8 cellular contexts compared by ENCODE assay signal in the genomic region with DNA sequence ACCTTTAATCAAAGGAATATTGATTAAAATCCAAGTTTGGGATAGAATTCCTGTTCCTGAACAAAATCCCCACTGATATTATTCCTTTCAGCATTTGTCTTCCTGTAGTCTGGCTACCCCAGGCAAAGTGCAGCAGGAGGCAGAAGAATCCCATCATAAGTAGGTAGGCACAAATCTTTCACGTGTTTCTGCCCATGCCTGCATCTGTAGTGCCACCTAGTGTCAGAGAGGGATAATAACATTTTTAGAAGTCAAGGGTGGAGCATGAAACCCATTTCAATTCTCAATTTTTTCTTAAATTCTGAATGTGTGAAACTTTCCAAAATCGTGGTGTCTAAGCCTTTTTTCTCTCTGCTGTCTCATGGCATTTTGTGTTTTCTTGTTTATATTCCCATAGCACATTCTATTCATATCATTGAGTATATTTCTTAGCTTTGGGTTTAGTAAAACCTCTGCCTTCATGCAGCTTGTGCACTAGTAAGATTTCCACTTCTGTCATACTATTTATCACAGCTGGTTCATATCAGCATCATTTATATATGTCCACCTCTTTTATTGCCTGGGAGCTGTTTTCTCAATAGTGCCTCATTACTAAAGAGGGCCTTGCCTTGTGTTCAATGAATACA. TPM values are rescaled to one million over a fixed set of nuclear protein-coding genes. Genes with fewer than 3 reads are reported as not detected.
DNase-seq lines count a peak whose midpoint lies in the region; ATAC-seq and TF ChIP-seq lines count a peak whose summit lies in the region.

No MANE protein-coding gene starts in this region.

- H3K4me3 ChIP-seq in naive thymus-derived CD4-positive, alpha-beta T cell (ENCODE audit: low read length): no peak overlapping the region

- POLR2A ChIA-PET in WTC11 (lab: Charles Lee): no interaction called here
- POLR2A ChIA-PET in naive thymus-derived CD4-positive, alpha-beta T cell (lab: Charles Lee): no interaction called here

- H3K27me3 Mint-ChIP-seq in WTC11 (ENCODE audit: low read depth): no peaks in the 10 kb centered on the region
- peaks cover 2 to 11% (median 5%) of the 10 kb centered on the region in 5 donors for H3K27me3 Mint-ChIP-seq in naive thymus-derived CD4-positive, alpha-beta T cell

- no peaks in the 10 kb centered on the region for H3K36me3 Mint-ChIP-seq in WTC11
- H3K36me3 Mint-ChIP-seq in naive thymus-derived CD4-positive, alpha-beta T cell: no peaks in the 10 kb centered on the region

- CTCF ChIA-PET in WTC11 (lab: Charles Lee): interaction anchor here (0.5 to 1.3 kb wide), 7 partner anchors 11 to 375 kb away, joined by 3 to 7 read pairs (median 4); a partner anchor contains a TSS
- CTCF ChIA-PET in naive thymus-derived CD4-positive, alpha-beta T cell (lab: Charles Lee): interaction anchor here (0.7 to 1.8 kb wide), 6 partner anchors 10 to 545 kb away, joined by 3 to 12 read pairs (median 3); no protein-coding TSS in a partner anchor

- no peak for TF ChIP-seq POLR2A in erythroblast (IDR thresholded peaks at IDR 0.05; ENCODE audit: low read length)

- peak; percentile 64 for TF ChIP-seq CTCF in WTC11 (IDR thresholded peaks at IDR 0.05)

- no peak overlapping the region for H3K27ac ChIP-seq in naive thymus-derived CD4-positive, alpha-beta T cell (ENCODE audit: low read depth, low read length)

- ATAC-seq in GM18909 (IDR thresholded peaks at IDR 0.05; ENCODE audit: poor library complexity, unreplicated experiment): peak; percentile 83
- ATAC-seq in HG03175 (IDR thresholded peaks at IDR 0.05; ENCODE audit: unreplicated experiment): peak; percentile 84
- ATAC-seq in WTC11: peak; percentile 80
- ATAC-seq in naive thymus-derived CD4-positive, alpha-beta T cell: peak; percentile 79

- no peaks in the 10 kb centered on the region for H3K36me3 ChIP-seq in naive thymus-derived CD4-positive, alpha-beta T cell (ENCODE audit: control insufficient read depth in 2 of 3, insufficient read depth in 3 of 3, low read length in 3 of 3)

- DNase-seq in COLO829 (ENCODE audit: low spot score): peak; percentile 61
- DNase-seq in NCI-H2196 (lab: John Stamatoyannopoulos, UW; ENCODE audit: unreplicated experiment): peak; percentile 1
- DNase-seq in WTC11 (ENCODE audit: low spot score): no peak
- DNase-seq in erythroblast (lab: John Stamatoyannopoulos, UW): peak; percentile 61 to 75
- DNase-seq in naive thymus-derived CD4-positive, alpha-beta T cell: peak in 7 of 9 donors; percentile 28 to 65 (median 56)
- DNase-seq in OCI-M2 (lab: John Stamatoyannopoulos, UW; ENCODE audit: unreplicated experiment): no peak

- H3K4me1 Mint-ChIP-seq in WTC11: no peaks in the 10 kb centered on the region
- no peaks in the 10 kb centered on the region for H3K4me1 Mint-ChIP-seq in naive thymus-derived CD4-positive, alpha-beta T cell

- H3K9me3 ChIP-seq in naive thymus-derived CD4-positive, alpha-beta T cell (ENCODE audit: control insufficient read depth in 2 of 3, low read length in 3 of 3): no peaks in the 10 kb centered on the region

- H3K27me3 ChIP-seq in naive thymus-derived CD4-positive, alpha-beta T cell (ENCODE audit: control insufficient read depth in 2 of 2, insufficient read depth in 2 of 2, low read length in 2 of 2): no peaks in the 10 kb centered on the region

- no peaks in the 10 kb centered on the region for H3K4me1 ChIP-seq in naive thymus-derived CD4-positive, alpha-beta T cell (ENCODE audit: control insufficient read depth in 2 of 2, insufficient read depth in 2 of 2, low read length in 2 of 2)

- intact Hi-C loops in naive thymus-derived CD4-positive, alpha-beta T cell (cut with micrococcal nuclease): loop anchor here (1.0 to 2.0 kb wide), 11 partner anchors 42 to 1030 kb away; a partner anchor contains a TSS

- H3K4me3 Mint-ChIP-seq in WTC11: no peak overlapping the region
- no peak overlapping the region for H3K4me3 Mint-ChIP-seq in naive thymus-derived CD4-positive, alpha-beta T cell

- no peaks in the 10 kb centered on the region for H3K9me3 Mint-ChIP-seq in WTC11
- peaks cover 0 to 3% (median 0%) of the 10 kb centered on the region in 11 donors for H3K9me3 Mint-ChIP-seq in naive thymus-derived CD4-positive, alpha-beta T cell

- no peak overlapping the region for H3K27ac Mint-ChIP-seq in WTC11
- no peak overlapping the region for H3K27ac Mint-ChIP-seq in naive thymus-derived CD4-positive, alpha-beta T cell

TF ChIP-seq in WTC11, 78 proteins besides CTCF, POLR2A, EP300 and RAD21 (continues in another document):
- TF ChIP-seq, protein P1, sequence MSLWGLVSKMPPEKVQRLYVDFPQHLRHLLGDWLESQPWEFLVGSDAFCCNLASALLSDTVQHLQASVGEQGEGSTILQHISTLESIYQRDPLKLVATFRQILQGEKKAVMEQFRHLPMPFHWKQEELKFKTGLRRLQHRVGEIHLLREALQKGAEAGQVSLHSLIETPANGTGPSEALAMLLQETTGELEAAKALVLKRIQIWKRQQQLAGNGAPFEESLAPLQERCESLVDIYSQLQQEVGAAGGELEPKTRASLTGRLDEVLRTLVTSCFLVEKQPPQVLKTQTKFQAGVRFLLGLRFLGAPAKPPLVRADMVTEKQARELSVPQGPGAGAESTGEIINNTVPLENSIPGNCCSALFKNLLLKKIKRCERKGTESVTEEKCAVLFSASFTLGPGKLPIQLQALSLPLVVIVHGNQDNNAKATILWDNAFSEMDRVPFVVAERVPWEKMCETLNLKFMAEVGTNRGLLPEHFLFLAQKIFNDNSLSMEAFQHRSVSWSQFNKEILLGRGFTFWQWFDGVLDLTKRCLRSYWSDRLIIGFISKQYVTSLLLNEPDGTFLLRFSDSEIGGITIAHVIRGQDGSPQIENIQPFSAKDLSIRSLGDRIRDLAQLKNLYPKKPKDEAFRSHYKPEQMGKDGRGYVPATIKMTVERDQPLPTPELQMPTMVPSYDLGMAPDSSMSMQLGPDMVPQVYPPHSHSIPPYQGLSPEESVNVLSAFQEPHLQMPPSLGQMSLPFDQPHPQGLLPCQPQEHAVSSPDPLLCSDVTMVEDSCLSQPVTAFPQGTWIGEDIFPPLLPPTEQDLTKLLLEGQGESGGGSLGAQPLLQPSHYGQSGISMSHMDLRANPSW (CRISPR knock-in tag; conservative IDR thresholded peaks at IDR 0.05; ENCODE audit: low read depth): no peak
- TF ChIP-seq, protein P2, sequence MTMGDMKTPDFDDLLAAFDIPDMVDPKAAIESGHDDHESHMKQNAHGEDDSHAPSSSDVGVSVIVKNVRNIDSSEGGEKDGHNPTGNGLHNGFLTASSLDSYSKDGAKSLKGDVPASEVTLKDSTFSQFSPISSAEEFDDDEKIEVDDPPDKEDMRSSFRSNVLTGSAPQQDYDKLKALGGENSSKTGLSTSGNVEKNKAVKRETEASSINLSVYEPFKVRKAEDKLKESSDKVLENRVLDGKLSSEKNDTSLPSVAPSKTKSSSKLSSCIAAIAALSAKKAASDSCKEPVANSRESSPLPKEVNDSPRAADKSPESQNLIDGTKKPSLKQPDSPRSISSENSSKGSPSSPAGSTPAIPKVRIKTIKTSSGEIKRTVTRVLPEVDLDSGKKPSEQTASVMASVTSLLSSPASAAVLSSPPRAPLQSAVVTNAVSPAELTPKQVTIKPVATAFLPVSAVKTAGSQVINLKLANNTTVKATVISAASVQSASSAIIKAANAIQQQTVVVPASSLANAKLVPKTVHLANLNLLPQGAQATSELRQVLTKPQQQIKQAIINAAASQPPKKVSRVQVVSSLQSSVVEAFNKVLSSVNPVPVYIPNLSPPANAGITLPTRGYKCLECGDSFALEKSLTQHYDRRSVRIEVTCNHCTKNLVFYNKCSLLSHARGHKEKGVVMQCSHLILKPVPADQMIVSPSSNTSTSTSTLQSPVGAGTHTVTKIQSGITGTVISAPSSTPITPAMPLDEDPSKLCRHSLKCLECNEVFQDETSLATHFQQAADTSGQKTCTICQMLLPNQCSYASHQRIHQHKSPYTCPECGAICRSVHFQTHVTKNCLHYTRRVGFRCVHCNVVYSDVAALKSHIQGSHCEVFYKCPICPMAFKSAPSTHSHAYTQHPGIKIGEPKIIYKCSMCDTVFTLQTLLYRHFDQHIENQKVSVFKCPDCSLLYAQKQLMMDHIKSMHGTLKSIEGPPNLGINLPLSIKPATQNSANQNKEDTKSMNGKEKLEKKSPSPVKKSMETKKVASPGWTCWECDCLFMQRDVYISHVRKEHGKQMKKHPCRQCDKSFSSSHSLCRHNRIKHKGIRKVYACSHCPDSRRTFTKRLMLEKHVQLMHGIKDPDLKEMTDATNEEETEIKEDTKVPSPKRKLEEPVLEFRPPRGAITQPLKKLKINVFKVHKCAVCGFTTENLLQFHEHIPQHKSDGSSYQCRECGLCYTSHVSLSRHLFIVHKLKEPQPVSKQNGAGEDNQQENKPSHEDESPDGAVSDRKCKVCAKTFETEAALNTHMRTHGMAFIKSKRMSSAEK (CRISPR knock-in tag; IDR thresholded peaks at IDR 0.05; ENCODE audit: borderline replicate concordance): no peak
- no peak for TF ChIP-seq NFATC4 (CRISPR knock-in tag; IDR thresholded peaks at IDR 0.05)
- TF ChIP-seq, protein P3, sequence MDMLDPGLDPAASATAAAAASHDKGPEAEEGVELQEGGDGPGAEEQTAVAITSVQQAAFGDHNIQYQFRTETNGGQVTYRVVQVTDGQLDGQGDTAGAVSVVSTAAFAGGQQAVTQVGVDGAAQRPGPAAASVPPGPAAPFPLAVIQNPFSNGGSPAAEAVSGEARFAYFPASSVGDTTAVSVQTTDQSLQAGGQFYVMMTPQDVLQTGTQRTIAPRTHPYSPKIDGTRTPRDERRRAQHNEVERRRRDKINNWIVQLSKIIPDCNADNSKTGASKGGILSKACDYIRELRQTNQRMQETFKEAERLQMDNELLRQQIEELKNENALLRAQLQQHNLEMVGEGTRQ (CRISPR knock-in tag; IDR thresholded peaks at IDR 0.05): no peak
- no peak for TF ChIP-seq CREM (CRISPR knock-in tag; IDR thresholded peaks at IDR 0.05)
- no peak for TF ChIP-seq ELF4 (CRISPR knock-in tag; IDR thresholded peaks at IDR 0.05; ENCODE audit: low read depth)
- no peak for TF ChIP-seq SMAD3 (CRISPR knock-in tag; IDR thresholded peaks at IDR 0.05; ENCODE audit: borderline replicate concordance)
- TF ChIP-seq NR2C2 (CRISPR knock-in tag; IDR thresholded peaks at IDR 0.05): no peak

RNA-seq across cellular contexts. Expression of a gene that starts 47.8 kb away (rescaled TPM):
- 0.21 to 0.73 TPM (median 0.28 TPM) in 3 replicates for total RNA-seq in WTC11 (2021)
- under 1 TPM in 1 of 5 experiments, not detected in 4; 0.35 TPM for total RNA-seq in naive thymus-derived CD4-positive, alpha-beta T cell
- polyA plus RNA-seq in naive thymus-derived CD4-positive, alpha-beta T cell: not detected

RNA-seq across cellular contexts. Expression of a gene that starts 53.3 kb away (rescaled TPM):
- total RNA-seq in WTC11 (2021): 0.57 to 1.1 TPM (median 1.0 TPM) in 3 replicates
- total RNA-seq in naive thymus-derived CD4-positive, alpha-beta T cell: 10 to 100 TPM in 1 of 5 experiments, 1 to 10 TPM in 4; 1.8 to 14.2 (median 8.5) TPM
- polyA plus RNA-seq in naive thymus-derived CD4-positive, alpha-beta T cell: 1 to 10 TPM; 5.8 to 6.4 TPM

Comparison
In these comparisons a context has a peak if more than half of its experiments do, and no peak if none do; other contexts are left out.
1. DNase-seq: peak in COLO829 (single experiment), NCI-H2196 (single experiment), erythroblast (2 of 2) and naive thymus-derived CD4-positive, alpha-beta T cell (7 of 9); none in WTC11 (single experiment) and OCI-M2 (single experiment).
2. Peak in every context shown above with its lines, with median percentiles within 50 percentile points of each other: ATAC-seq.